In the genomic region with DNA sequence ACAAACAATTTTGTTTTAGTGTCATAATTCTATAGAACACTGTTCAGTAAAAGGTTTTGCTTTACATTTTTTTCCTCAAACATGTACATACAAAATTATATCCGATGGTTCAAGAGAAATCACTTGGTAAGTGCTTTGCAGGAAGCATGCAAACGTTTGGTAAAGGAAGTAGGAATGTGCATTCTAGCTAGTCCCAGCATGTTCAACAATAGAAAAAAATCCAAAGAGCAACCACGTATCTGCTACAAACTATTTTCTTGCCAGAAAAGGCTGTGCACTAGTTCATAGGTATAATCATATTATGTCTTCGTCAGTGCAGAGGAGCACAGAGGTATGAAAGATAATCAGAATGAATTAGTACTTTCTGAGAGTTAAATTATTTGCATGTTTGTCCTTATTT, we compare ENCODE assay signal across 25 cellular contexts. TPM values are rescaled to one million over a fixed set of nuclear protein-coding genes. Genes with fewer than 3 reads are reported as not detected.
"Had no signal": no experiment of that assay in that cellular context is flagged by ENCODE, and none has a peak within 500 bp of the region (broad histone marks: within the 10 kb centered on the region; RNA-seq: fewer than 3 reads in every experiment).

No MANE protein-coding gene starts in this region.

- DNase-seq: dorsolateral prefrontal cortex; effector CD8-positive, alpha-beta T cell; glutamatergic neuron; islet precursor cell; left cardiac atrium; left ventricle myocardium inferior; lower lobe of right lung; mesenchymal stem cell; naive B cell; psoas muscle; retina; right lobe of liver; stimulated activated CD4-positive, alpha-beta T cell treated with anti-CD3 and anti-CD28 coated beads, Interleukin-4, amount 100 ng/mL, for 1 hour; stimulated activated CD8-positive, alpha-beta memory T cell treated with anti-CD3 and anti-CD28 coated beads, Interleukin-4, amount 100 ng/mL, for 48 hours; stimulated activated naive CD8-positive, alpha-beta T cell treated with anti-CD3 and anti-CD28 coated beads, Interleukin-15, Interleukin-2, amounts not matched to agents 100 U/mL and 50 U/mL, for 24 hours; thyroid gland; uterus had no signal

- H3K27me3 ChIP-seq: dorsolateral prefrontal cortex, esophagus muscularis mucosa, gastroesophageal sphincter, neutrophil, right lobe of liver, suprapubic skin, thyroid gland, uterus had no signal

- H3K9me3 ChIP-seq: esophagus muscularis mucosa, gastroesophageal sphincter, left ventricle myocardium inferior, lower lobe of right lung, neutrophil, psoas muscle, right lobe of liver, suprapubic skin, thyroid gland, uterus had no signal

- H3K4me3 Mint-ChIP-seq: naive B cell; stimulated activated effector memory CD8-positive, alpha-beta T cell treated with anti-CD3 and anti-CD28 coated beads, Interleukin-12 subunit alpha, Interleukin-12 subunit beta, amount 100 ng/mL, for 72 hours; type B pancreatic cell had no signal

- H3K27ac Mint-ChIP-seq: naive B cell, type B pancreatic cell had no signal

- H3K27ac ChIP-seq: coronary artery, dorsolateral prefrontal cortex, esophagus muscularis mucosa, gastroesophageal sphincter, left ventricle myocardium inferior, lower lobe of right lung, neutrophil, psoas muscle, right lobe of liver, suprapubic skin, thyroid gland, uterus had no signal

- H3K36me3 ChIP-seq: uterus had no signal

- ATAC-seq: gastroesophageal sphincter; left cardiac atrium; lower lobe of right lung; psoas muscle; right lobe of liver; stimulated activated effector memory CD8-positive, alpha-beta T cell treated with anti-CD3 and anti-CD28 coated beads, Interleukin-12 subunit alpha, Interleukin-12 subunit beta, amount 100 ng/mL, for 72 hours; stimulated activated naive CD8-positive, alpha-beta T cell treated with anti-CD3 and anti-CD28 coated beads, Interleukin-15, Interleukin-2, amounts not matched to agents 100 U/mL and 50 U/mL, for 24 hours had no signal

- H3K4me1 ChIP-seq: esophagus muscularis mucosa, gastroesophageal sphincter, left ventricle myocardium inferior, lower lobe of right lung, psoas muscle, right lobe of liver, suprapubic skin, uterus had no signal

- H3K27me3 Mint-ChIP-seq: naive B cell, type B pancreatic cell had no signal

- H3K9me3 Mint-ChIP-seq: naive B cell; stimulated activated effector memory CD8-positive, alpha-beta T cell treated with anti-CD3 and anti-CD28 coated beads, Interleukin-12 subunit alpha, Interleukin-12 subunit beta, amount 100 ng/mL, for 72 hours; type B pancreatic cell had no signal

- H3K4me3 ChIP-seq: coronary artery, dorsolateral prefrontal cortex, esophagus muscularis mucosa, gastroesophageal sphincter, left ventricle myocardium inferior, lower lobe of right lung, psoas muscle, right lobe of liver, suprapubic skin, thyroid gland, uterus had no signal

RNA-seq across cellular contexts. Expression of a gene that starts 58.0 kb away (rescaled TPM):
- total RNA-seq: osteoblast had no signal
